Comparison of ENCODE assay signal across 1 cellular context in genomic region chr4:4670869-4671268, GRCh38.
TF ChIP-seq lines count a peak whose summit lies in the region.

No MANE protein-coding gene starts in this region.

TF ChIP-seq in HCT116, 20 proteins besides CTCF, POLR2A, EP300 and RAD21 (continued from another document):
- TF ChIP-seq ELF1 (IDR thresholded peaks at IDR 0.05; ENCODE audit: borderline replicate concordance, low read depth) = no peak
- TF ChIP-seq ZNF274 (IDR thresholded peaks at IDR 0.05; ENCODE audit: low read depth, low read length) = no peak
- no peak for TF ChIP-seq FOSL1 (IDR thresholded peaks at IDR 0.05; ENCODE audit: low read depth)
- TF ChIP-seq CEBPB (IDR thresholded peaks at IDR 0.05; ENCODE audit: low read depth) = no peak
- TF ChIP-seq MAX (IDR thresholded peaks at IDR 0.05) = no peak
TF ChIP-seq in HCT116: peak in this region for 0.
